ENCODE assay signal across 20 cellular contexts in the genomic region with DNA sequence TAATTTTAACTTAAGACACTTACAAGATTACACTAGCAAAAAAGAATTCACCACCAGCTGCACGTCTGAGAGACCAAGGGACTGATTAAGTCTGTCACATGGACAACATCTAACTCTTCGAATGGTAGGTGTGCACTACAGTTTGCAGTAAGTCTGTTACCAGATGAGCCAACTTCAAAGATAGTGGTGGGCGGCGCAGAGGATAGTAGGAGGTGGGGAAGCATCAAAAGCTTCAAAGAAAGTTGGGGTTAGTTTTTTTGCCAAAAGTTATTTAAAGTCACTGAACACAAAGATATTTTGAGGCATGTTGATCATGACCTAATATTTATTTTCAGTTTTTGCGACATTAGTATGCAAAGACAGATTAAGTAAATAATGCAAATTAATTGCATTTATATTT.
"Had no signal": no experiment of that assay in that cellular context is flagged by ENCODE, and none has a peak within 500 bp of the region (broad histone marks: within the 10 kb centered on the region; RNA-seq: fewer than 3 reads in every experiment).

No MANE protein-coding gene starts in this region.

- H3K36me3 Mint-ChIP-seq: natural killer cell treated with Interleukin-12 subunit alpha and Interleukin-12 subunit beta and Interleukin-15 and Interleukin-18, amount 100 ng/mL, for 72 hours; stimulated activated naive B cell treated with anti-CD40 and anti-IgM and Interleukin-4, amounts not matched to agents 10 μg/mL and 1 μg/mL and 100 μg/mL, for 72 hours had no signal

- DNase-seq: effector memory CD8-positive, alpha-beta T cell; foreskin keratinocyte; left colon; left ventricle myocardium superior; mesenchymal stem cell; midbrain; posterior cingulate gyrus; stimulated activated CD4-positive, alpha-beta T cell treated with anti-CD3 and anti-CD28 coated beads, Interleukin-2, amount 100 ng/mL, for 24 hours; stimulated activated CD4-positive, alpha-beta T cell treated with anti-CD3 and anti-CD28 coated beads, Interleukin-4, amount 100 ng/mL, for 4 hours; stimulated activated naive B cell treated with anti-CD40 and anti-IgM and Interleukin-4, amounts not matched to agents 10 μg/mL and 1 μg/mL and 100 μg/mL, for 72 hours; stimulated activated naive CD8-positive, alpha-beta T cell treated with anti-CD3 and anti-CD28 coated beads, Interleukin-15, amount 100 ng/mL, for 72 hours; transverse colon had no signal

- H2AFZ ChIP-seq: hepatocyte had no signal

- H3K4me3 Mint-ChIP-seq: dendritic cell treated with granulocyte-macrophage colony-stimulating factor and Interleukin-4, amounts not matched to agents 40 ng/mL and 50 ng/mL, for 4 days; effector memory CD8-positive, alpha-beta T cell; natural killer cell treated with Interleukin-12 subunit alpha and Interleukin-12 subunit beta and Interleukin-15 and Interleukin-18, amount 100 ng/mL, for 72 hours; stimulated activated naive B cell treated with anti-CD40 and anti-IgM and Interleukin-4, amounts not matched to agents 10 μg/mL and 1 μg/mL and 100 μg/mL, for 72 hours; stimulated activated naive CD8-positive, alpha-beta T cell treated with anti-CD3 and anti-CD28 coated beads, Interleukin-15, amount 100 ng/mL, for 72 hours had no signal

- H3K9me3 Mint-ChIP-seq: stimulated activated naive B cell treated with anti-CD40 and anti-IgM and Interleukin-4, amounts not matched to agents 10 μg/mL and 1 μg/mL and 100 μg/mL, for 72 hours had no signal

- H3K9me3 ChIP-seq: esophagus muscularis mucosa, thoracic aorta, transverse colon had no signal

- H3K27me3 ChIP-seq: esophagus muscularis mucosa, hepatocyte, transverse colon had no signal

- H3K4me1 Mint-ChIP-seq: stimulated activated naive B cell treated with anti-CD40 and anti-IgM and Interleukin-4, amounts not matched to agents 10 μg/mL and 1 μg/mL and 100 μg/mL, for 72 hours; stimulated activated naive CD8-positive, alpha-beta T cell treated with anti-CD3 and anti-CD28 coated beads, Interleukin-15, amount 100 ng/mL, for 72 hours had no signal

- H3K27me3 Mint-ChIP-seq: dendritic cell treated with granulocyte-macrophage colony-stimulating factor and Interleukin-4, amounts not matched to agents 40 ng/mL and 50 ng/mL, for 4 days; effector memory CD8-positive, alpha-beta T cell; natural killer cell treated with Interleukin-12 subunit alpha and Interleukin-12 subunit beta and Interleukin-15 and Interleukin-18, amount 100 ng/mL, for 72 hours; stimulated activated naive CD8-positive, alpha-beta T cell treated with anti-CD3 and anti-CD28 coated beads, Interleukin-15, amount 100 ng/mL, for 72 hours had no signal

- H3K4me2 ChIP-seq: hepatocyte had no signal

- H3K27ac Mint-ChIP-seq: dendritic cell treated with granulocyte-macrophage colony-stimulating factor and Interleukin-4, amounts not matched to agents 40 ng/mL and 50 ng/mL, for 4 days; effector memory CD8-positive, alpha-beta T cell; natural killer cell treated with Interleukin-12 subunit alpha and Interleukin-12 subunit beta and Interleukin-15 and Interleukin-18, amount 100 ng/mL, for 72 hours; stimulated activated naive B cell treated with anti-CD40 and anti-IgM and Interleukin-4, amounts not matched to agents 10 μg/mL and 1 μg/mL and 100 μg/mL, for 72 hours; stimulated activated naive CD8-positive, alpha-beta T cell treated with anti-CD3 and anti-CD28 coated beads, Interleukin-15, amount 100 ng/mL, for 72 hours had no signal

- H3K27ac ChIP-seq: epithelial cell of prostate, esophagus muscularis mucosa, foreskin keratinocyte, hepatocyte, thoracic aorta, transverse colon had no signal

- H3K36me3 ChIP-seq: esophagus muscularis mucosa, thoracic aorta, transverse colon had no signal

- H3K4me3 ChIP-seq: esophagus muscularis mucosa, hepatocyte, lung, thoracic aorta, transverse colon had no signal

- ATAC-seq: effector memory CD8-positive, alpha-beta T cell; foreskin keratinocyte; left colon; left ventricle myocardium superior; natural killer cell treated with Interleukin-12 subunit alpha and Interleukin-12 subunit beta and Interleukin-15 and Interleukin-18, amount 100 ng/mL, for 72 hours; sciatic nerve; stimulated activated naive B cell treated with anti-CD40 and anti-IgM and Interleukin-4, amounts not matched to agents 10 μg/mL and 1 μg/mL and 100 μg/mL, for 72 hours; stimulated activated naive CD8-positive, alpha-beta T cell treated with anti-CD3 and anti-CD28 coated beads, Interleukin-15, amount 100 ng/mL, for 72 hours had no signal

- H3K4me1 ChIP-seq: foreskin keratinocyte, transverse colon had no signal

- H3K79me2 ChIP-seq: hepatocyte had no signal
